In genomic region chr4:169915545-169915944, GRCh38 we compare ENCODE assay signal across 16 cellular contexts.
DNase-seq lines count a peak whose midpoint lies in the region; ATAC-seq and TF ChIP-seq lines count a peak whose summit lies in the region.
"Had no signal": no experiment of that assay in that cellular context is flagged by ENCODE, and none has a peak within 500 bp of the region (broad histone marks: within the 10 kb centered on the region; RNA-seq: fewer than 3 reads in every experiment).

No MANE protein-coding gene starts in this region.

- H3K27ac Mint-ChIP-seq in stimulated activated naive B cell treated with anti-CD40 and anti-IgM and Interleukin-4, amounts not matched to agents 10 μg/mL and 1 μg/mL and 100 μg/mL, for 72 hours = peak overlapping the region; percentile 25
- H3K27ac Mint-ChIP-seq: CD4-positive, alpha-beta memory T cell had no signal

- peaks cover 0 to 7% of the 10 kb centered on the region in 2 donors for H3K36me3 Mint-ChIP-seq in stimulated activated naive B cell treated with anti-CD40 and anti-IgM and Interleukin-4, amounts not matched to agents 10 μg/mL and 1 μg/mL and 100 μg/mL, for 72 hours
- H3K36me3 Mint-ChIP-seq: CD4-positive, alpha-beta memory T cell had no signal

- no peak for ATAC-seq in stimulated activated naive B cell treated with anti-CD40 and anti-IgM and Interleukin-4, amounts not matched to agents 10 μg/mL and 1 μg/mL and 100 μg/mL, for 72 hours (replicated peaks)
- no peak for ATAC-seq in Right ventricle myocardium superior (ENCODE audit: poor library complexity)

- no peak overlapping the region for H3K4me3 Mint-ChIP-seq in stimulated activated naive B cell treated with anti-CD40 and anti-IgM and Interleukin-4, amounts not matched to agents 10 μg/mL and 1 μg/mL and 100 μg/mL, for 72 hours

- WGBS in liver = 31% methylated on average over 5 of the region's 5 CpGs

- H3K4me1 Mint-ChIP-seq in stimulated activated naive B cell treated with anti-CD40 and anti-IgM and Interleukin-4, amounts not matched to agents 10 μg/mL and 1 μg/mL and 100 μg/mL, for 72 hours = no peaks in the 10 kb centered on the region
- H3K4me1 Mint-ChIP-seq: CD4-positive, alpha-beta memory T cell had no signal

- H3K27me3 ChIP-seq in liver (ENCODE audit: control insufficient read depth in 4 of 4, insufficient read depth in 4 of 4, low read length in 3 of 4) = no peaks in the 10 kb centered on the region

- H3K4me1 ChIP-seq in liver (ENCODE audit: control insufficient read depth in 4 of 4, insufficient read depth in 4 of 4, low read length in 3 of 4) = peaks cover 5 to 12% (median 7%) of the 10 kb centered on the region in 4 donors

- H3K9ac ChIP-seq in liver (ENCODE audit: low read depth in 1 of 2, low read length in 2 of 2) = peak overlapping the region in 1 of 2 donors; percentile 7

- peak overlapping the region; percentile 41 to 62 for H3K27ac ChIP-seq in liver (ENCODE audit: low read depth in 1 of 2, low read length in 2 of 2)

- no peak overlapping the region for H3K4me3 ChIP-seq in liver (ENCODE audit: low read depth in 1 of 3, low read length in 3 of 3)

- peak; percentile 40 to 47 for TF ChIP-seq RAD21 in liver (IDR thresholded peaks at IDR 0.05)

- peak; percentile 22 for DNase-seq in kidney tubule cell (ENCODE audit: low spot score)
- DNase-seq in stimulated activated naive B cell treated with anti-CD40 and anti-IgM and Interleukin-4, amounts not matched to agents 10 μg/mL and 1 μg/mL and 100 μg/mL, for 72 hours = no peak
- no peak for DNase-seq in NOMO-1 treated with dmso at 0.1 percent for 144 hours (lab: John Stamatoyannopoulos, UW; ENCODE audit: unreplicated experiment)
- no peak for DNase-seq in Right ventricle myocardium superior
- no peak for DNase-seq in NCI-H1694 treated with DMSO at 0.1 percent for 48 hours (lab: John Stamatoyannopoulos, UW)
- DNase-seq: C1 segment of cervical spinal cord; Calu3; CD4-positive, alpha-beta memory T cell; COR-L47; DMS53; DMS79 treated with DMSO at 0.1 percent for 48 hours; GF-D8; GOT3; H7; HCEC 1CT had no signal

- intact Hi-C loops in Right ventricle myocardium superior (cut with DNase I) = no loop called here

- TF ChIP-seq CTCF in liver (IDR thresholded peaks at IDR 0.05; ENCODE audit: low read depth, low read length, missing input control) = no peak

- peaks cover 14 to 16% of the 10 kb centered on the region in 2 donors for H3K9me3 Mint-ChIP-seq in stimulated activated naive B cell treated with anti-CD40 and anti-IgM and Interleukin-4, amounts not matched to agents 10 μg/mL and 1 μg/mL and 100 μg/mL, for 72 hours

- no peaks in the 10 kb centered on the region for H3K27me3 Mint-ChIP-seq in stimulated activated naive B cell treated with anti-CD40 and anti-IgM and Interleukin-4, amounts not matched to agents 10 μg/mL and 1 μg/mL and 100 μg/mL, for 72 hours

- H3K9me3 ChIP-seq in liver (ENCODE audit: control insufficient read depth in 4 of 4, low read length in 3 of 4) = peaks cover 0 to 4% (median 3%) of the 10 kb centered on the region in 4 donors

- no peaks in the 10 kb centered on the region for H3K36me3 ChIP-seq in liver (ENCODE audit: control insufficient read depth in 4 of 4, insufficient read depth in 3 of 4, low read depth in 1 of 4, low read length in 3 of 4)

TF ChIP-seq in liver, 16 proteins besides CTCF, POLR2A, EP300 and RAD21:
- no peak for TF ChIP-seq GABPA (IDR thresholded peaks at IDR 0.05 in 1 of 2, conservative IDR thresholded peaks at IDR 0.05 in 1 of 2)
- peak; percentile 90 for TF ChIP-seq SP1 (IDR thresholded peaks at IDR 0.05)
- peak; percentile 64 for TF ChIP-seq ZBTB33 (IDR thresholded peaks at IDR 0.05)
- TF ChIP-seq MAX (IDR thresholded peaks at IDR 0.05) = peak; percentile 84
- peak; percentile 74 to 92 for TF ChIP-seq JUND (IDR thresholded peaks at IDR 0.05)
- TF ChIP-seq ATF3 (IDR thresholded peaks at IDR 0.05) = peak; percentile 67
- TF ChIP-seq HNF4A (conservative IDR thresholded peaks at IDR 0.05) = peak; percentile 93 to 94
- TF ChIP-seq HNF4G (IDR thresholded peaks at IDR 0.05) = peak; percentile 60
- TF ChIP-seq REST (IDR thresholded peaks at IDR 0.05) = peak; percentile 38
- peak; percentile 82 to 89 for TF ChIP-seq RXRA (IDR thresholded peaks at IDR 0.05)
- no peak for TF ChIP-seq EGR1 (IDR thresholded peaks at IDR 0.05; ENCODE audit: low read depth in 2 of 2)
- no peak for TF ChIP-seq TAF1 (conservative IDR thresholded peaks at IDR 0.05)
- TF ChIP-seq FOXA2 (IDR thresholded peaks at IDR 0.05) = peak; percentile 70
- peak; percentile 47 for TF ChIP-seq FOXA1 (IDR thresholded peaks at IDR 0.05)
- peak; percentile 76 for TF ChIP-seq YY1 (IDR thresholded peaks at IDR 0.05)
- peak; percentile 39 for TF ChIP-seq NR2F2 (IDR thresholded peaks at IDR 0.05)
